ENCODE assay signal across 14 cellular contexts in the genomic region with DNA sequence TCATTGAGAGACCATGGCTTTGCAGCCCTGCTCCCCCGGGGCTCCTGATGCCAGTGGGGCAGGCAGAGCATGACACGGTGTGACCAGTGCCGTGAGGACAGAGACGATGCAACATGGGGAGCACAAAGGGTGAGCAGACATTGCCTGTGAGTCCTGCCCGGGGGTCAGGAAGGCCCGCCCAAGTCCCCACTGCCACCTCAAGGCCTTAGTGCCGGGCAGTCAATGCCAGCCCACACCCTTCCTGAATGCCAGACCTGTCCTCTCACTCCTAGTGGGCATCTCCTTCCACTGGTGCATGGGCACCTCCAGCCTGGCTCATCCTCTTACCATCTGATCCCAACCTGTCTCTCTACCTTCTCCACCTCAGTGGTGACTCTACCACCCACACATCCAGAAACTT.
DNase-seq lines count a peak whose midpoint lies in the region; ATAC-seq and TF ChIP-seq lines count a peak whose summit lies in the region.
"Had no signal": no experiment of that assay in that cellular context is flagged by ENCODE, and none has a peak within 500 bp of the region (broad histone marks: within the 10 kb centered on the region; RNA-seq: fewer than 3 reads in every experiment).

No MANE protein-coding gene starts in this region.

- H3K4me3 Mint-ChIP-seq in nephron (no peak overlapping the region), Caco-2 (ENCODE audit: unreplicated experiment) (no peak overlapping the region)
- H3K4me3 Mint-ChIP-seq: CD4-positive, alpha-beta T cell; HFFc6 had no signal

- H3K36me3 Mint-ChIP-seq in nephron (ENCODE audit: low read depth) = no peaks in the 10 kb centered on the region
- no peaks in the 10 kb centered on the region for H3K36me3 Mint-ChIP-seq in Caco-2 (ENCODE audit: insufficient read depth, unreplicated experiment)

- H3K9me3 Mint-ChIP-seq in nephron (no peaks in the 10 kb centered on the region), Caco-2 (ENCODE audit: unreplicated experiment) (no peaks in the 10 kb centered on the region)
- H3K9me3 Mint-ChIP-seq: CD4-positive, alpha-beta T cell; HFFc6 had no signal

- DNase-seq in cardiac septum (ENCODE audit: low spot score) (peak; percentile 50), right cardiac atrium (no peak), sigmoid colon (peak; percentile 47), Caco-2 (no peak), GOT3 (lab: John Stamatoyannopoulos, UW) (no peak)
- no peak for DNase-seq in activated CD4-positive, alpha-beta T cell treated with anti-CD3 and anti-CD28 coated beads for 4 hours
- DNase-seq: ACHN, HCEC 1CT, HFFc6 had no signal

- BruUV-seq in Caco-2 (replicated peaks; lab: Mats Ljungman, UMichigan) = no TSS peak

- peak overlapping the region; percentile 16 to 68 (median 51) for H3K27ac Mint-ChIP-seq in nephron
- no peak overlapping the region for H3K27ac Mint-ChIP-seq in Caco-2 (ENCODE audit: unreplicated experiment)
- H3K27ac Mint-ChIP-seq: CD4-positive, alpha-beta T cell; HFFc6 had no signal

- CTCF ChIA-PET in Caco-2 (lab: Charles Lee) = no interaction called here

- no peak for TF ChIP-seq POLR2A in sigmoid colon (IDR thresholded peaks at IDR 0.05)

- TF ChIP-seq EP300 in sigmoid colon (IDR thresholded peaks at IDR 0.05) = no peak

- intact Hi-C loops in cardiac septum (cut with DNase I) = no loop called here
- intact Hi-C loops in right cardiac atrium (cut with DNase I) = no loop called here
- intact Hi-C loops in sigmoid colon (cut with DNase I) = no loop called here
- intact Hi-C loops in Caco-2 (cut with micrococcal nuclease; ENCODE audit: unreplicated experiment) = no loop called here

- TF ChIP-seq CTCF in nephron (IDR thresholded peaks at IDR 0.05; ENCODE audit: unreplicated experiment in 3 of 3) (no peak), sigmoid colon (IDR thresholded peaks at IDR 0.05) (no peak), Caco-2 (IDR thresholded peaks at IDR 0.05; ENCODE audit: insufficient read depth in 1 of 2, low read depth in 1 of 2, low read length in 1 of 2, severe bottlenecking in 1 of 2, unreplicated experiment in 1 of 2) (no peak)

- H3K4me1 Mint-ChIP-seq in nephron = peaks cover 34% of the 10 kb centered on the region
- no peaks in the 10 kb centered on the region for H3K4me1 Mint-ChIP-seq in Caco-2 (ENCODE audit: low read depth, unreplicated experiment)

- H3K36me3 ChIP-seq in sigmoid colon (no peaks in the 10 kb centered on the region), Caco-2 (ENCODE audit: control insufficient read depth, insufficient read depth, low read length) (no peaks in the 10 kb centered on the region)
- H3K36me3 ChIP-seq: BLaER1 treated with 17β-estradiol and CSF1 and Interleukin-3, amounts not matched to agents 10 nM and 100 nM had no signal

- ATAC-seq in right cardiac atrium = no peak
- no peak for ATAC-seq in HG03139 (IDR thresholded peaks at IDR 0.05; ENCODE audit: unreplicated experiment)
- ATAC-seq: GM12878 had no signal

- H3K27me3 Mint-ChIP-seq in nephron (ENCODE audit: low read depth) = peaks cover 43% of the 10 kb centered on the region
- H3K27me3 Mint-ChIP-seq in Caco-2 (ENCODE audit: insufficient read depth, unreplicated experiment) = no peaks in the 10 kb centered on the region
- H3K27me3 Mint-ChIP-seq: CD4-positive, alpha-beta T cell had no signal

- no peaks in the 10 kb centered on the region for H3K27me3 ChIP-seq in right cardiac atrium (ENCODE audit: control insufficient read depth, insufficient read depth)
- H3K27me3 ChIP-seq in sigmoid colon = no peaks in the 10 kb centered on the region
- H3K27me3 ChIP-seq in Caco-2 (replicated peaks; ENCODE audit: control insufficient read depth, insufficient read depth, low read length) = no peaks in the 10 kb centered on the region
- H3K27me3 ChIP-seq: BLaER1 treated with 17β-estradiol and CSF1 and Interleukin-3, amounts not matched to agents 10 nM and 100 nM had no signal

- POLR2A ChIA-PET in Caco-2 (lab: Charles Lee) = no interaction called here

- H3K4me1 ChIP-seq in right cardiac atrium (ENCODE audit: control insufficient read depth, insufficient read depth, low read length) (no peaks in the 10 kb centered on the region), sigmoid colon (peaks cover 0 to 8% (median 3%) of the 10 kb centered on the region in 4 donors), Caco-2 (no peaks in the 10 kb centered on the region)

- H3K9me3 ChIP-seq in right cardiac atrium (ENCODE audit: control insufficient read depth, low read length) (no peaks in the 10 kb centered on the region), sigmoid colon (no peaks in the 10 kb centered on the region), Caco-2 (no peaks in the 10 kb centered on the region)
- H3K9me3 ChIP-seq: BLaER1 treated with 17β-estradiol and CSF1 and Interleukin-3, amounts not matched to agents 10 nM and 100 nM had no signal

- 92% methylated on average over 7 of the region's 7 CpGs for WGBS in right cardiac atrium
- 93% methylated on average over 7 of the region's 7 CpGs for WGBS in sigmoid colon, 2 donors

- H3K4me3 ChIP-seq in right cardiac atrium (ENCODE audit: low read length) = no peak overlapping the region
- H3K4me3 ChIP-seq in sigmoid colon = no peak overlapping the region
- no peak overlapping the region for H3K4me3 ChIP-seq in Caco-2 (ENCODE audit: low read depth, low read length)
- H3K4me3 ChIP-seq: BLaER1 treated with 17β-estradiol and CSF1 and Interleukin-3, amounts not matched to agents 10 nM and 100 nM; GM12878 had no signal

- H3K27ac ChIP-seq in right cardiac atrium (ENCODE audit: low read length) (no peak overlapping the region), sigmoid colon (no peak overlapping the region)
- H3K27ac ChIP-seq: BLaER1 treated with 17β-estradiol and CSF1 and Interleukin-3, amounts not matched to agents 10 nM and 100 nM had no signal

Comparison
In these comparisons a context has a peak if more than half of its experiments do, and no peak if none do; other contexts are left out.
1. DNase-seq: peak in cardiac septum (single experiment) and sigmoid colon (single experiment); none in right cardiac atrium (0 of 3), Caco-2 (0 of 2), GOT3 (single experiment) and activated CD4-positive, alpha-beta T cell treated with anti-CD3 and anti-CD28 coated beads for 4 hours (0 of 2).